2 cellular contexts compared by ENCODE assay signal in genomic region chr1:65528104-65528503, GRCh38.
TF ChIP-seq lines count a peak whose summit lies in the region.

No MANE protein-coding gene starts in this region.

TF ChIP-seq in liver, 16 proteins besides CTCF, POLR2A, EP300 and RAD21 (continued from another document):
- TF ChIP-seq ZBTB33 (IDR thresholded peaks at IDR 0.05) (no peak), NR2F2 (IDR thresholded peaks at IDR 0.05) (no peak), EGR1 (IDR thresholded peaks at IDR 0.05; ENCODE audit: low read depth in 2 of 2) (no peak), FOXA2 (IDR thresholded peaks at IDR 0.05) (no peak), JUND (IDR thresholded peaks at IDR 0.05) (no peak), GABPA (IDR thresholded peaks at IDR 0.05 in 1 of 2, conservative IDR thresholded peaks at IDR 0.05 in 1 of 2) (no peak), HNF4A (conservative IDR thresholded peaks at IDR 0.05) (no peak), FOXA1 (IDR thresholded peaks at IDR 0.05) (no peak), SP1 (IDR thresholded peaks at IDR 0.05) (no peak), REST (IDR thresholded peaks at IDR 0.05) (no peak), YY1 (IDR thresholded peaks at IDR 0.05) (no peak), RXRA (IDR thresholded peaks at IDR 0.05) (no peak)

TF ChIP-seq in HepG2, 621 proteins besides CTCF, POLR2A, EP300 and RAD21 (continued from another document):
- TF ChIP-seq AGO1 (IDR thresholded peaks at IDR 0.05; ENCODE audit: low read depth, low read length, poor library complexity, severe bottlenecking) (no peak), AGO2 (optimal IDR thresholded peaks at IDR 0.05; ENCODE audit: low read depth, low read length) (no peak), ZNF777 (CRISPR knock-in tag; IDR thresholded peaks at IDR 0.05) (no peak), ZNF30 (CRISPR knock-in tag; IDR thresholded peaks at IDR 0.05) (no peak), SKI (IDR thresholded peaks at IDR 0.05; ENCODE audit: partially characterized antibody) (no peak), ZBTB26 (CRISPR knock-in tag; IDR thresholded peaks at IDR 0.05; ENCODE audit: borderline replicate concordance) (no peak), ZNF772 (CRISPR knock-in tag; IDR thresholded peaks at IDR 0.05) (no peak), RBM39 (IDR thresholded peaks at IDR 0.05; ENCODE audit: low read depth, low read length, poor library complexity, severe bottlenecking) (no peak), ZNF382 (CRISPR knock-in tag; IDR thresholded peaks at IDR 0.05; ENCODE audit: borderline replicate concordance) (no peak), TGIF2 (CRISPR knock-in tag; IDR thresholded peaks at IDR 0.05) (no peak), ZNF720 (CRISPR knock-in tag; IDR thresholded peaks at IDR 0.05) (no peak), KLF9 (CRISPR knock-in tag; IDR thresholded peaks at IDR 0.05; ENCODE audit: low read depth) (no peak)
TF ChIP-seq in HepG2: peak in this region for 0.
